Comparison of ENCODE assay signal across 17 cellular contexts in the genomic region with DNA sequence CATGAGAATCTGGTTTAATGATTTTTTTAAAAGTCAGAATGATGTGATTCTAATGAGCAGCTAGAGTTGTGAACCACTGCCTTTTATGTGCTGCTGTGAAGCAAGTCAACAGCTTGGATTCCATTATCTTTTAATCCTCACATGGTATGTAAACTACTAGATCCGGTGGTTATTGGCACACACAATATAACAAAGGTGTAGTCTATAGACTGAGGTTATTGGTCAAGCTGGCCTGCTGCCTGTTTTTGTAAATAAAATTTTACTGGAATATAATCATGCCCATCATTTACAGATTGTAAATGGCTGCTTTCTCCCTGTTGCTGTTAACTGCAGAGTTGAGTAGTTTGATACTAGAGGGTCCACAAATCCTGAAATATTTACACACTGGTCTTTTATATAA.
"Had no signal": no experiment of that assay in that cellular context is flagged by ENCODE, and none has a peak within 500 bp of the region (broad histone marks: within the 10 kb centered on the region; RNA-seq: fewer than 3 reads in every experiment).

No MANE protein-coding gene starts in this region.

- H3K4me3 ChIP-seq: esophagus muscularis mucosa, gastroesophageal sphincter, heart left ventricle, left lung, tibial nerve had no signal

- DNase-seq: activated CD4-positive, alpha-beta T cell treated with anti-CD3 and anti-CD28 coated beads for 36 hours; activated CD4-positive, alpha-beta T cell treated with anti-CD3 and anti-CD28 coated beads, Interleukin-2, amount 50 U/mL, for 48 hours; effector memory CD4-positive, alpha-beta T cell; heart left ventricle; kidney; occipital lobe; retina; stimulated activated CD4-positive, alpha-beta T cell treated with anti-CD3 and anti-CD28 coated beads, Interleukin-12 subunit alpha, Interleukin-12 subunit beta, amount 100 ng/mL, for 4 hours; stimulated activated CD4-positive, alpha-beta T cell treated with anti-CD3 and anti-CD28 coated beads, Interleukin-1b, Interleukin-23, amount 100 ng/mL, for 48 hours; stimulated activated CD8-positive, alpha-beta memory T cell treated with anti-CD3 and anti-CD28 coated beads, Interleukin-4, amount 100 ng/mL, for 48 hours; stimulated activated naive CD4-positive, alpha-beta T cell treated with Interleukin-2 at 50 U/mL for 16 hours; substantia nigra had no signal

- H3K4me1 ChIP-seq: esophagus muscularis mucosa, gastroesophageal sphincter, heart left ventricle, left lung, tibial nerve had no signal

- H3K27ac ChIP-seq: esophagus muscularis mucosa, gastroesophageal sphincter, heart left ventricle, left lung, tibial nerve had no signal

- H3K9me3 ChIP-seq: esophagus muscularis mucosa, gastroesophageal sphincter, heart left ventricle, left lung, tibial nerve had no signal

- H3K27me3 ChIP-seq: esophagus muscularis mucosa, gastroesophageal sphincter, heart left ventricle, left lung, tibial nerve had no signal

- ATAC-seq: activated CD4-positive, alpha-beta T cell treated with anti-CD3 and anti-CD28 coated beads for 36 hours; gastroesophageal sphincter; heart left ventricle; WTC11 had no signal

- H3K36me3 ChIP-seq: esophagus muscularis mucosa, gastroesophageal sphincter, heart left ventricle, left lung, tibial nerve had no signal
